Comparison of ENCODE assay signal across 9 cellular contexts in genomic region chr6:35300848-35301247, GRCh38. TPM values are rescaled to one million over a fixed set of nuclear protein-coding genes. Genes with fewer than 3 reads are reported as not detected.
DNase-seq lines count a peak whose midpoint lies in the region; ATAC-seq and TF ChIP-seq lines count a peak whose summit lies in the region.
"Had no signal": no experiment of that assay in that cellular context is flagged by ENCODE, and none has a peak within 500 bp of the region (broad histone marks: within the 10 kb centered on the region; RNA-seq: fewer than 3 reads in every experiment).

No MANE protein-coding gene starts in this region.

- H3K9me3 ChIP-seq in neural progenitor cell (ENCODE audit: low read depth): no peaks in the 10 kb centered on the region

- H3K36me3 Mint-ChIP-seq in effector memory CD8-positive, alpha-beta T cell (ENCODE audit: insufficient read depth): peaks cover 32% of the 10 kb centered on the region
- H3K36me3 Mint-ChIP-seq in neural progenitor cell: no peaks in the 10 kb centered on the region
- H3K36me3 Mint-ChIP-seq in endothelial cell (ENCODE audit: low read depth, unreplicated experiment): peaks cover 4% of the 10 kb centered on the region

- no peaks in the 10 kb centered on the region for H3F3A ChIP-seq in neural progenitor cell (ENCODE audit: low read depth)

- no peaks in the 10 kb centered on the region for H3K27me3 Mint-ChIP-seq in effector memory CD8-positive, alpha-beta T cell
- H3K27me3 Mint-ChIP-seq in neural progenitor cell (ENCODE audit: insufficient read depth, low read depth) (peaks cover 2% of the 10 kb centered on the region), endothelial cell (ENCODE audit: unreplicated experiment) (peaks cover 10% of the 10 kb centered on the region)

- H3K79me2 ChIP-seq in neural progenitor cell (ENCODE audit: low read depth): no peaks in the 10 kb centered on the region

- H3K36me3 ChIP-seq in neural progenitor cell: no peaks in the 10 kb centered on the region

- peak; percentile 47 for ATAC-seq in effector memory CD8-positive, alpha-beta T cell (replicated peaks)

- no peaks in the 10 kb centered on the region for H3K27me3 ChIP-seq in neural progenitor cell

- H3K4me2 ChIP-seq in neural progenitor cell: no peak overlapping the region

- H3K27ac Mint-ChIP-seq in effector memory CD8-positive, alpha-beta T cell: peak overlapping the region; percentile 88 to 95
- no peak overlapping the region for H3K27ac Mint-ChIP-seq in neural progenitor cell
- no peak overlapping the region for H3K27ac Mint-ChIP-seq in endothelial cell (ENCODE audit: unreplicated experiment)

- H3K4me3 Mint-ChIP-seq in effector memory CD8-positive, alpha-beta T cell: peak overlapping the region; percentile 83 to 90
- H3K4me3 Mint-ChIP-seq in neural progenitor cell: no peak overlapping the region
- H3K4me3 Mint-ChIP-seq in endothelial cell (ENCODE audit: unreplicated experiment): no peak overlapping the region

- H3K9me3 Mint-ChIP-seq in effector memory CD8-positive, alpha-beta T cell: no peaks in the 10 kb centered on the region
- H3K9me3 Mint-ChIP-seq in neural progenitor cell (no peaks in the 10 kb centered on the region), endothelial cell (ENCODE audit: unreplicated experiment) (no peaks in the 10 kb centered on the region)

- no peak overlapping the region for H2AFZ ChIP-seq in neural progenitor cell (replicated peaks)

- H3K27ac ChIP-seq in substantia nigra (ENCODE audit: low read depth, low read length, poor library complexity, severe bottlenecking) (peak overlapping the region; percentile 33), neural progenitor cell (no peak overlapping the region)

- H3K9ac ChIP-seq in neural progenitor cell: no peak overlapping the region

- H3K4me1 Mint-ChIP-seq in effector memory CD8-positive, alpha-beta T cell (ENCODE audit: low read depth in 2 of 2): peaks cover 56 to 60% of the 10 kb centered on the region in 2 donors
- H3K4me1 Mint-ChIP-seq in neural progenitor cell (peaks cover 16% of the 10 kb centered on the region), endothelial cell (ENCODE audit: unreplicated experiment) (peaks cover 38% of the 10 kb centered on the region)

- no peak overlapping the region for H3K4me3 ChIP-seq in neural progenitor cell

- peak; percentile 45 for DNase-seq in activated T-cell treated with anti-CD3 and anti-CD28 coated beads for 1 hour (ENCODE audit: low read depth)
- no peak for DNase-seq in activated T-cell treated with anti-CD3 and anti-CD28 coated beads, Interleukin-2, amount 50 U/mL, for 1 hour
- peak; percentile 40 for DNase-seq in UCSD-AML1 (lab: John Stamatoyannopoulos, UW; ENCODE audit: unreplicated experiment)
- peak in 2 of 3 experiments; percentile 33 to 34 for DNase-seq in effector memory CD8-positive, alpha-beta T cell
- peak in 7 of 49 donors; percentile 6 to 33 (median 18) for DNase-seq in substantia nigra (lab: John Stamatoyannopoulos, UW)
- DNase-seq in NCI-H345 treated with DMSO at 0.1 percent for 48 hours (lab: John Stamatoyannopoulos, UW; ENCODE audit: unreplicated experiment): no peak
- DNase-seq in neural progenitor cell (ENCODE audit: low spot score): no peak
- DNase-seq in endothelial cell (ENCODE audit: low spot score): no peak
- DNase-seq: stimulated activated CD4-positive, alpha-beta T cell treated with anti-CD3 and anti-CD28 coated beads, Interleukin-4, amount 100 ng/mL, for 1 hour had no signal

- no peaks in the 10 kb centered on the region for H3K4me1 ChIP-seq in neural progenitor cell

- no peaks in the 10 kb centered on the region for H4K20me1 ChIP-seq in neural progenitor cell (ENCODE audit: low read depth)

- no peak for TF ChIP-seq CTCF in neural progenitor cell (IDR thresholded peaks at IDR 0.05)
- TF ChIP-seq CTCF in endothelial cell (IDR thresholded peaks at IDR 0.05; ENCODE audit: unreplicated experiment): no peak

RNA-seq across cellular contexts. Expression of gene DEF6, which starts 3.2 kb away (rescaled TPM):
- total RNA-seq in neural progenitor cell (ENCODE audit: low replicate concordance) (0.17 and 0.19 TPM in 2 replicates), endothelial cell (ENCODE audit: unreplicated experiment) (24.0 TPM)

RNA-seq across cellular contexts. Expression of gene ZNF76, which starts 41.3 kb away (rescaled TPM):
- total RNA-seq in neural progenitor cell (ENCODE audit: low replicate concordance) (14.8 and 27.0 TPM in 2 replicates), endothelial cell (ENCODE audit: unreplicated experiment) (26.4 TPM)

RNA-seq across cellular contexts. Expression of gene PPARD, which starts 41.5 kb away (rescaled TPM):
- total RNA-seq in neural progenitor cell (ENCODE audit: low replicate concordance) (4.9 and 8.2 TPM in 2 replicates), endothelial cell (ENCODE audit: unreplicated experiment) (38.7 TPM)

Comparison
In these comparisons a context has a peak if more than half of its experiments do, and no peak if none do; other contexts are left out.
1. DNase-seq: peak in activated T-cell treated with anti-CD3 and anti-CD28 coated beads for 1 hour (single experiment), UCSD-AML1 (single experiment) and effector memory CD8-positive, alpha-beta T cell (2 of 3); none in activated T-cell treated with anti-CD3 and anti-CD28 coated beads, Interleukin-2, amount 50 U/mL, for 1 hour (single experiment), NCI-H345 treated with DMSO at 0.1 percent for 48 hours (single experiment), neural progenitor cell (single experiment) and endothelial cell (single experiment).
2. H3K27ac Mint-ChIP-seq: peak in effector memory CD8-positive, alpha-beta T cell (2 of 2); none in neural progenitor cell (single experiment) and endothelial cell (single experiment).
3. H3K4me3 Mint-ChIP-seq: peak in effector memory CD8-positive, alpha-beta T cell (2 of 2); none in neural progenitor cell (single experiment) and endothelial cell (single experiment).
4. RNA of gene DEF6, which starts 3.2 kb away (total RNA-seq): 24.0 TPM in endothelial cell (single experiment); 0.17 to 0.19 TPM in neural progenitor cell; every median in the first group is over 10 times any median in the second.